In genomic region chr12:41819948-41820347, GRCh38 we compare ENCODE assay signal across 1 cellular context.
TF ChIP-seq lines count a peak whose summit lies in the region.

No MANE protein-coding gene starts in this region.

TF ChIP-seq in K562, 482 proteins besides CTCF, POLR2A, EP300 and RAD21 (continued from another document):
- TF ChIP-seq RREB1 (CRISPR knock-in tag; IDR thresholded peaks at IDR 0.05): no peak
- no peak for TF ChIP-seq AFF1 (IDR thresholded peaks at IDR 0.05; ENCODE audit: low read depth in 1 of 2, partially characterized antibody in 2 of 2)
